ENCODE assay signal across 8 cellular contexts in the genomic region with DNA sequence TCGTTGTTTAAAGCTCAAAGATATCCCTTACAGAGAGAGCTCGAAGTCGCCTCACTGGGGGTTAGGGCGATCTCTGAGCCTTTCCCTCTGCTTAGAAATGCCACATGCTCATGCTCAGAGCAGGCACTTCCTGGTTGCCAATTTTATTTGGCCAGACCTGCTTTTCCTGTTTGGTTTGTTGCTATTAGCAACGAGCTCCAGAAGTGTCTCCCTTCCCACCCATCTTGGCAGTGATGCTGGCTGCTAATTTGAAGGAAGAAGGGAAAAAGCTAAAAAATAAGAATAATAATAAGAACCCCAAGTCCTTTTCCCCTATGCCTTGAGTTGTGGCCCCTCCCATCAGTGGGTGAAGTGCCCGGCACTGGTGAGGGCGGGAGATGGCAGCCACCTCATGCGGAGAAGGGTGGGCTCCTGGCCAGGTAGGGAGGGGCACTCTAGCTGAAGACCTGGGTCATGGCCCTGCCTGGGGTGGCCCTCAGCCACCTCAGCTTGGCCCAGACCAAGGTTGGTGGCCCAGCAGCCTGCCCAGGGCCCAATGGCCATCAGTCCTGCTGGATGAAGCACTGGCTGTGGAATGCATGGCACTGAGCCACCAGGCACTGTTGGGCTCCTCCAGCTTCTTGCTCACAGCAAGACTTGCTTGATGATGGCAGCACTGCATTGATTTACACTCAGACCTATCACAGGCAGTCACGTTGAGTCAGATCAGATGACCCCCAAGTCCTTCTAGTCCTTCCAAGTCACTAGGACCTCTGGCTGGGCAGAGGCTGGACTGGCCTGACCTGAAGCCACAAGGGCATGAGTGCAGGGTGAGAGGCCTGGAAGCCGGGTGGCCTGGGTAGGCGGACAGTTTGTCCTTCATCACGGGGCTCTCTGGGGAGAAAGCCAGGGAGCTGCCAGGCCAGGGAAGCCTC.
DNase-seq lines count a peak whose midpoint lies in the region; ATAC-seq, FAIRE-seq and TF ChIP-seq lines count a peak whose summit lies in the region.

No MANE protein-coding gene starts in this region.

- POLR2A ChIA-PET in activated CD4-positive, alpha-beta T cell treated with anti-CD3 and anti-CD28 coated beads, Interleukin-2, amount 10 ng/mL, durations not matched to agents 7 days and 5 days (lab: Charles Lee): no interaction called here
- POLR2A ChIA-PET in RWPE1 (lab: Yijun Ruan, JAX; ENCODE audit: low non-redundant PET): interaction anchor here (0.6 kb wide), 1 partner anchor 19 kb away, joined by 3 read pairs; no protein-coding TSS in a partner anchor

- peak overlapping the region; percentile 68 for H3K27ac Mint-ChIP-seq in activated CD4-positive, alpha-beta T cell treated with anti-CD3 and anti-CD28 coated beads, Interleukin-2, amount 10 ng/mL, durations not matched to agents 7 days and 5 days
- peak overlapping the region in 1 of 2 donors; percentile 57 for H3K27ac Mint-ChIP-seq in stimulated activated naive CD8-positive, alpha-beta T cell treated with anti-CD3 and anti-CD28 coated beads, Interleukin-15, amount 100 ng/mL, for 72 hours

- peaks cover 15% of the 10 kb centered on the region for H3K36me3 Mint-ChIP-seq in activated CD4-positive, alpha-beta T cell treated with anti-CD3 and anti-CD28 coated beads, Interleukin-2, amount 10 ng/mL, durations not matched to agents 7 days and 5 days (ENCODE audit: low read depth)

- H3K9me3 Mint-ChIP-seq in activated CD4-positive, alpha-beta T cell treated with anti-CD3 and anti-CD28 coated beads, Interleukin-2, amount 10 ng/mL, durations not matched to agents 7 days and 5 days: no peaks in the 10 kb centered on the region
- no peaks in the 10 kb centered on the region for H3K9me3 Mint-ChIP-seq in stimulated activated naive CD8-positive, alpha-beta T cell treated with anti-CD3 and anti-CD28 coated beads, Interleukin-15, amount 100 ng/mL, for 72 hours

- H3K4me1 Mint-ChIP-seq in activated CD4-positive, alpha-beta T cell treated with anti-CD3 and anti-CD28 coated beads, Interleukin-2, amount 10 ng/mL, durations not matched to agents 7 days and 5 days: peaks cover 42% of the 10 kb centered on the region
- peaks cover 30% of the 10 kb centered on the region for H3K4me1 Mint-ChIP-seq in stimulated activated naive CD8-positive, alpha-beta T cell treated with anti-CD3 and anti-CD28 coated beads, Interleukin-15, amount 100 ng/mL, for 72 hours

- FAIRE-seq in D721Med (lab: Jason Lieb, UNC): no peak

- DNase-seq in activated CD4-positive, alpha-beta T cell treated with anti-CD3 and anti-CD28 coated beads, Interleukin-2, amount 10 ng/mL, durations not matched to agents 7 days and 5 days: no peak
- no peak for DNase-seq in activated CD4-positive, alpha-beta T cell treated with anti-CD3 and anti-CD28 coated beads for 4 hours
- DNase-seq in RWPE1 (ENCODE audit: low spot score) (peak; percentile 81), fibroblast of gingiva (ENCODE audit: low read depth) (peak; percentile 95), nucleus accumbens (lab: John Stamatoyannopoulos, UW) (peak in 34 of 56 donors; percentile 20 to 79 (median 56)), GM10266 (ENCODE audit: extremely low spot score) (no peak), D721Med (ENCODE audit: insufficient read length, low spot score) (no peak)
- DNase-seq in stimulated activated naive CD8-positive, alpha-beta T cell treated with anti-CD3 and anti-CD28 coated beads, Interleukin-15, amount 100 ng/mL, for 72 hours: no peak

- H3K4me3 Mint-ChIP-seq in activated CD4-positive, alpha-beta T cell treated with anti-CD3 and anti-CD28 coated beads, Interleukin-2, amount 10 ng/mL, durations not matched to agents 7 days and 5 days: no peak overlapping the region
- H3K4me3 Mint-ChIP-seq in stimulated activated naive CD8-positive, alpha-beta T cell treated with anti-CD3 and anti-CD28 coated beads, Interleukin-15, amount 100 ng/mL, for 72 hours: no peak overlapping the region

- no peak for ATAC-seq in stimulated activated naive CD8-positive, alpha-beta T cell treated with anti-CD3 and anti-CD28 coated beads, Interleukin-15, amount 100 ng/mL, for 72 hours

- H3K27ac ChIP-seq in RWPE1: peak overlapping the region; percentile 90

- CTCF ChIA-PET in activated CD4-positive, alpha-beta T cell treated with anti-CD3 and anti-CD28 coated beads, Interleukin-2, amount 10 ng/mL, durations not matched to agents 7 days and 5 days (lab: Charles Lee): interaction anchor here (1.2 to 2.3 kb wide), 4 partner anchors 11 to 26 kb away, joined by 3 to 11 read pairs (median 4); no protein-coding TSS in a partner anchor
- CTCF ChIA-PET in RWPE1 (lab: Yijun Ruan, JAX): interaction anchor here (0.5 to 1.3 kb wide), 3 partner anchors 12 to 72 kb away, joined by 3 to 9 read pairs (median 5); no protein-coding TSS in a partner anchor

- H3K27me3 Mint-ChIP-seq in activated CD4-positive, alpha-beta T cell treated with anti-CD3 and anti-CD28 coated beads, Interleukin-2, amount 10 ng/mL, durations not matched to agents 7 days and 5 days: no peaks in the 10 kb centered on the region
- H3K27me3 Mint-ChIP-seq in stimulated activated naive CD8-positive, alpha-beta T cell treated with anti-CD3 and anti-CD28 coated beads, Interleukin-15, amount 100 ng/mL, for 72 hours: no peaks in the 10 kb centered on the region

- TF ChIP-seq CTCF in RWPE1 (conservative IDR thresholded peaks at IDR 0.05; ENCODE audit: low read depth) (no peak), GM10266 (IDR thresholded peaks at IDR 0.05; ENCODE audit: control insufficient read depth, insufficient read depth, low read depth, missing control alignments) (no peak), D721Med (IDR thresholded peaks at IDR 0.05; ENCODE audit: insufficient read depth, missing control alignments) (no peak)

Comparison
In these comparisons a context has a peak if more than half of its experiments do, and no peak if none do; other contexts are left out.
1. DNase-seq: peak in RWPE1 (single experiment), fibroblast of gingiva (single experiment) and nucleus accumbens (34 of 56); none in activated CD4-positive, alpha-beta T cell treated with anti-CD3 and anti-CD28 coated beads, Interleukin-2, amount 10 ng/mL, durations not matched to agents 7 days and 5 days (single experiment), activated CD4-positive, alpha-beta T cell treated with anti-CD3 and anti-CD28 coated beads for 4 hours (0 of 2), GM10266 (single experiment), D721Med (single experiment) and stimulated activated naive CD8-positive, alpha-beta T cell treated with anti-CD3 and anti-CD28 coated beads, Interleukin-15, amount 100 ng/mL, for 72 hours (0 of 2).